ENCODE assay signal across 21 cellular contexts in genomic region chrX:3963980-3964379, GRCh38.
A peak's percentile ranks its signal among the peaks of the same experiment; 100 is the strongest.
DNase-seq lines count a peak whose midpoint lies in the region; ATAC-seq and TF ChIP-seq lines count a peak whose summit lies in the region.
"Had no signal": no experiment of that assay in that cellular context is flagged by ENCODE, and none has a peak within 500 bp of the region (broad histone marks: within the 10 kb centered on the region; RNA-seq: fewer than 3 reads in every experiment).

No MANE protein-coding gene starts in this region.

- H3K23ac ChIP-seq in mesendoderm (ENCODE audit: low read length) = no peak overlapping the region

- H3K9ac ChIP-seq in mesendoderm (ENCODE audit: low read length) = no peak overlapping the region

- no peaks in the 10 kb centered on the region for H3K9me3 ChIP-seq in left lung
- H3K9me3 ChIP-seq in gastroesophageal sphincter = no peaks in the 10 kb centered on the region
- H3K9me3 ChIP-seq: adrenal gland, vagina had no signal

- no peak overlapping the region for H4K8ac ChIP-seq in mesendoderm (ENCODE audit: low read depth, low read length)

- no peak overlapping the region for H2AK5ac ChIP-seq in mesendoderm (ENCODE audit: low read length)

- no peak overlapping the region for H2BK120ac ChIP-seq in mesendoderm (ENCODE audit: low read depth, low read length)

- intact Hi-C loops in left lung (cut with DNase I) = no loop called here

- WGBS in mesendoderm (ENCODE audit: extremely low coverage, insufficient coverage, low lambda C conversion rate) = no CpG with 5 or more reads among the region's 6 CpGs
- WGBS in gastroesophageal sphincter (ENCODE audit: low coverage in 1 of 2), 2 donors = 65 to 66% methylated on average over 5 to 6 of the region's 6 CpGs

- H3K4me1 ChIP-seq in mesendoderm (ENCODE audit: control insufficient read depth, low read depth, low read length) (no peaks in the 10 kb centered on the region), left lung (no peaks in the 10 kb centered on the region), gastroesophageal sphincter (no peaks in the 10 kb centered on the region)
- H3K4me1 ChIP-seq: adrenal gland, breast epithelium, spleen, vagina had no signal

- DNase-seq in mesendoderm (peak; percentile 1), NCI-H1092 (lab: John Stamatoyannopoulos, UW) (no peak), left lung (no peak)
- DNase-seq: activated CD4-positive, alpha-beta T cell treated with anti-CD3 and anti-CD28 coated beads, Interleukin-2, amount 50 U/mL, for 4 hours; activated gamma-delta T cell treated with Interleukin-2 at 50 U/mL for 16 hours; adrenal gland; immature natural killer cell; NCI-H1048; Right ventricle myocardium superior; spleen; stimulated activated CD8-positive, alpha-beta memory T cell treated with anti-CD3 and anti-CD28 coated beads, Interleukin-4, amount 100 ng/mL, for 48 hours; substantia nigra; T-cell had no signal

- no peak overlapping the region for H2BK5ac ChIP-seq in mesendoderm (ENCODE audit: low read length)

- H3K4me3 ChIP-seq in mesendoderm (ENCODE audit: low read length) (no peak overlapping the region), left lung (no peak overlapping the region), gastroesophageal sphincter (no peak overlapping the region)
- H3K4me3 ChIP-seq: adrenal gland, breast epithelium, spleen, vagina had no signal

- H3K36me3 ChIP-seq in mesendoderm (ENCODE audit: control insufficient read depth, insufficient read depth, low read length) = no peaks in the 10 kb centered on the region
- no peaks in the 10 kb centered on the region for H3K36me3 ChIP-seq in left lung
- no peaks in the 10 kb centered on the region for H3K36me3 ChIP-seq in gastroesophageal sphincter
- H3K36me3 ChIP-seq: adrenal gland, breast epithelium, spleen, vagina had no signal

- H3K79me2 ChIP-seq in mesendoderm (ENCODE audit: control insufficient read depth, insufficient read depth, low read length) = no peaks in the 10 kb centered on the region

- TF ChIP-seq POLR2A in gastroesophageal sphincter (IDR thresholded peaks at IDR 0.05) = no peak

- H3K4me2 ChIP-seq in mesendoderm (ENCODE audit: low read length) = no peak overlapping the region

- H2BK15ac ChIP-seq in mesendoderm (replicated peaks; ENCODE audit: low read depth) = no peak overlapping the region

- no peak overlapping the region for H3K4ac ChIP-seq in mesendoderm (ENCODE audit: low read depth, low read length)

- H3K18ac ChIP-seq in mesendoderm (ENCODE audit: low read length) = no peak overlapping the region

- no peak overlapping the region for H3K56ac ChIP-seq in mesendoderm (ENCODE audit: low read length)

- no peak overlapping the region for H4K5ac ChIP-seq in mesendoderm (ENCODE audit: low read length)

- H3K27ac ChIP-seq in mesendoderm (ENCODE audit: low read depth, low read length) (no peak overlapping the region), left lung (no peak overlapping the region), gastroesophageal sphincter (no peak overlapping the region)
- H3K27ac ChIP-seq: adrenal gland, breast epithelium, C4-2B, spleen, vagina had no signal

- H3K79me1 ChIP-seq in mesendoderm (ENCODE audit: low read length) = no peaks in the 10 kb centered on the region

- ATAC-seq in GM18861 (IDR thresholded peaks at IDR 0.05; ENCODE audit: unreplicated experiment) (peak; percentile 87), GM21529 (IDR thresholded peaks at IDR 0.05; ENCODE audit: unreplicated experiment) (peak; percentile 89), HG03064 (IDR thresholded peaks at IDR 0.05; ENCODE audit: low read depth, unreplicated experiment) (peak; percentile 77), GM21825 (IDR thresholded peaks at IDR 0.05; ENCODE audit: unreplicated experiment) (no peak), left lung (no peak), gastroesophageal sphincter (no peak)
- ATAC-seq: T-cell had no signal

- TF ChIP-seq EP300 in gastroesophageal sphincter (IDR thresholded peaks at IDR 0.05) = no peak

- H3K27me3 ChIP-seq in mesendoderm (ENCODE audit: insufficient read depth, low read length, poor library complexity) (no peaks in the 10 kb centered on the region), left lung (no peaks in the 10 kb centered on the region), gastroesophageal sphincter (no peaks in the 10 kb centered on the region)
- H3K27me3 ChIP-seq: vagina had no signal

- TF ChIP-seq CTCF in left lung (IDR thresholded peaks at IDR 0.05) = no peak
- no peak for TF ChIP-seq CTCF in gastroesophageal sphincter (IDR thresholded peaks at IDR 0.05)

Comparison
In these comparisons a context has a peak if more than half of its experiments do, and no peak if none do; other contexts are left out.
1. ATAC-seq: peak in GM18861 (single experiment), GM21529 (single experiment) and HG03064 (single experiment); none in GM21825 (single experiment), left lung (single experiment) and gastroesophageal sphincter (single experiment).